18 cellular contexts compared by ENCODE assay signal in the genomic region with DNA sequence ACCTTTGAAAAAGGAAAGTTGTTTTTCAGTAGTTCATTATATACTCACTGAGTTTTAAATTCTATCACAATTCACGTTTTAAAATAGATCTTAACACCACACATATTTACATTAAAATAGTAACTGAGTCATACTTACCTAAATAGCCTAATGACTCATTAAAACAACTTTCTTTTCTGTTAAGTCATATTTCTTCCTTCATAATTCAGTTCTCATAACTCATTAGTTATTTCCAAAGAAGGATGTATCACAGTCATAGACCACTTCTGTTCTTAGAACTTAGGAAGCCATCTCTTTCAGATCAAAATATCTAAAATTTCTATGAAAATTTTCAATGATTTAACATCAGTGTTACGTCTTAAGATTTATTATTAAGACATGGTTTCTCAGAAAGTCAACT.
A peak's percentile ranks its signal among the peaks of the same experiment; 100 is the strongest.
DNase-seq lines count a peak whose midpoint lies in the region; ATAC-seq, FAIRE-seq and TF ChIP-seq lines count a peak whose summit lies in the region.
"Had no signal": no experiment of that assay in that cellular context is flagged by ENCODE, and none has a peak within 500 bp of the region (broad histone marks: within the 10 kb centered on the region; RNA-seq: fewer than 3 reads in every experiment).

No MANE protein-coding gene starts in this region.

- H3K9me3 Mint-ChIP-seq in activated CD8-positive, alpha-beta T cell treated with anti-CD3 and anti-CD28 coated beads for 36 hours, result peaks cover 6% of the 10 kb centered on the region
- no peaks in the 10 kb centered on the region for H3K9me3 Mint-ChIP-seq in activated CD8-positive, alpha-beta T cell treated with anti-CD3 and anti-CD28 coated beads, Interleukin-2, amount 10 ng/mL, durations not matched to agents 7 days and 5 days (ENCODE audit: insufficient read depth)
- H3K9me3 Mint-ChIP-seq in stimulated activated naive B cell treated with anti-CD40 and anti-IgM and Interleukin-4, amounts not matched to agents 10 μg/mL and 1 μg/mL and 100 μg/mL, for 72 hours, result peaks cover 0 to under 1% of the 10 kb centered on the region in 2 donors
- H3K9me3 Mint-ChIP-seq: neural crest cell had no signal

- H3K79me2 ChIP-seq in endothelial cell of umbilical vein (ENCODE audit: control insufficient read depth, insufficient read depth, low read length), result no peaks in the 10 kb centered on the region

- DNase-seq in activated CD8-positive, alpha-beta T cell treated with anti-CD3 and anti-CD28 coated beads for 36 hours, result no peak
- DNase-seq in activated CD8-positive, alpha-beta T cell treated with anti-CD3 and anti-CD28 coated beads, Interleukin-2, amount 10 ng/mL, durations not matched to agents 7 days and 5 days, result no peak
- DNase-seq in MV-4-11 (lab: John Stamatoyannopoulos, UW) (peak; percentile 13), endothelial cell of umbilical vein (ENCODE audit: low read depth, low spot score) (peak; percentile 2), NCI-H2196 (lab: John Stamatoyannopoulos, UW; ENCODE audit: unreplicated experiment) (no peak), aorta (no peak)
- no peak for DNase-seq in stimulated activated naive B cell treated with anti-CD40 and anti-IgM and Interleukin-4, amounts not matched to agents 10 μg/mL and 1 μg/mL and 100 μg/mL, for 72 hours
- DNase-seq: COR-L47; foreskin fibroblast; NCI-H1694 treated with DMSO at 0.1 percent for 48 hours; NCI-H510A treated with DMSO at 0.1 percent for 48 hours; sigmoid colon; stimulated activated naive CD4-positive, alpha-beta T cell had no signal

- H3K27me3 ChIP-seq in endothelial cell of umbilical vein (ENCODE audit: control insufficient read depth in 2 of 2, insufficient read depth in 2 of 2, low read length in 2 of 2) (no peaks in the 10 kb centered on the region), aorta (ENCODE audit: control insufficient read depth in 1 of 2, insufficient read depth in 2 of 2, low read length in 1 of 2) (no peaks in the 10 kb centered on the region)
- H3K27me3 ChIP-seq: sigmoid colon had no signal

- H3K9ac ChIP-seq in endothelial cell of umbilical vein (replicated peaks; ENCODE audit: extremely low read depth, insufficient read depth, low read length), result no peak overlapping the region
- H3K9ac ChIP-seq: KMS-11 had no signal

- 6 to 12% methylated on average over 2 of the region's 2 CpGs for whole genome bisulfite sequencing in aorta, 2 donors

- no peaks in the 10 kb centered on the region for H4K20me1 ChIP-seq in endothelial cell of umbilical vein (replicated peaks; ENCODE audit: control insufficient read depth, extremely low read depth, insufficient read depth, low read length)

- TF ChIP-seq CTCF in activated CD8-positive, alpha-beta T cell treated with anti-CD3 and anti-CD28 coated beads for 36 hours (IDR thresholded peaks at IDR 0.05), result no peak
- TF ChIP-seq CTCF in endothelial cell of umbilical vein (IDR thresholded peaks at IDR 0.05; ENCODE audit: extremely low read depth in 1 of 2, insufficient read depth in 1 of 2, low read depth in 1 of 2, low read length in 2 of 2), result no peak

- intact Hi-C loops in activated CD8-positive, alpha-beta T cell treated with anti-CD3 and anti-CD28 coated beads for 36 hours (cut with micrococcal nuclease), result no loop called here
- intact Hi-C loops in endothelial cell of umbilical vein (cut with micrococcal nuclease) (no loop called here), aorta (cut with DNase I) (no loop called here)

- H3K27ac ChIP-seq in endothelial cell of umbilical vein (ENCODE audit: insufficient read depth, low read depth, low read length) (no peak overlapping the region), aorta (ENCODE audit: low read depth in 1 of 2, low read length in 2 of 2) (no peak overlapping the region)
- H3K27ac ChIP-seq: KMS-11, sigmoid colon had no signal

- peak; percentile 88 for ATAC-seq in activated CD8-positive, alpha-beta T cell treated with anti-CD3 and anti-CD28 coated beads for 36 hours
- no peak for ATAC-seq in activated CD8-positive, alpha-beta T cell treated with anti-CD3 and anti-CD28 coated beads, Interleukin-2, amount 10 ng/mL, durations not matched to agents 7 days and 5 days
- ATAC-seq in stimulated activated naive B cell treated with anti-CD40 and anti-IgM and Interleukin-4, amounts not matched to agents 10 μg/mL and 1 μg/mL and 100 μg/mL, for 72 hours (replicated peaks), result peak; percentile 49 to 57
- no peak for ATAC-seq in GM19455 (IDR thresholded peaks at IDR 0.05; ENCODE audit: unreplicated experiment)
- ATAC-seq in aorta (ENCODE audit: low FRiP score), result no peak
- ATAC-seq: Panc1 had no signal

- CTCF ChIA-PET in activated CD8-positive, alpha-beta T cell treated with anti-CD3 and anti-CD28 coated beads for 36 hours (lab: Charles Lee), result no interaction called here
- CTCF ChIA-PET in activated CD8-positive, alpha-beta T cell treated with anti-CD3 and anti-CD28 coated beads, Interleukin-2, amount 10 ng/mL, durations not matched to agents 7 days and 5 days (lab: Charles Lee), result no interaction called here
- CTCF ChIA-PET in endothelial cell of umbilical vein (lab: Charles Lee), result no interaction called here

- peak overlapping the region; percentile 86 for H3K27ac Mint-ChIP-seq in activated CD8-positive, alpha-beta T cell treated with anti-CD3 and anti-CD28 coated beads for 36 hours
- no peak overlapping the region for H3K27ac Mint-ChIP-seq in activated CD8-positive, alpha-beta T cell treated with anti-CD3 and anti-CD28 coated beads, Interleukin-2, amount 10 ng/mL, durations not matched to agents 7 days and 5 days
- H3K27ac Mint-ChIP-seq in stimulated activated naive B cell treated with anti-CD40 and anti-IgM and Interleukin-4, amounts not matched to agents 10 μg/mL and 1 μg/mL and 100 μg/mL, for 72 hours, result no peak overlapping the region

- dilution Hi-C loops in endothelial cell of umbilical vein (cut with MboI; ENCODE audit: extremely low pct_ligation_motif_present, low sequenced_read_pairs), result no loop called here

- no peaks in the 10 kb centered on the region for H3K9me3 ChIP-seq in endothelial cell of umbilical vein (replicated peaks; ENCODE audit: control insufficient read depth, insufficient read depth, low read length)
- H3K9me3 ChIP-seq in aorta (ENCODE audit: control insufficient read depth, low read length), result peaks cover 1% of the 10 kb centered on the region
- H3K9me3 ChIP-seq: HAP-1, sigmoid colon had no signal

- no peak overlapping the region for H3K4me3 ChIP-seq in endothelial cell of umbilical vein (replicated peaks in 1 of 3; ENCODE audit: insufficient read depth in 1 of 3, low read depth in 1 of 3, low read length in 3 of 3)
- H3K4me3 ChIP-seq in aorta (ENCODE audit: low read length in 2 of 2), result no peak overlapping the region
- H3K4me3 ChIP-seq: HAP-1, sigmoid colon had no signal

- peaks cover under 1% of the 10 kb centered on the region for H3K27me3 Mint-ChIP-seq in activated CD8-positive, alpha-beta T cell treated with anti-CD3 and anti-CD28 coated beads for 36 hours
- no peaks in the 10 kb centered on the region for H3K27me3 Mint-ChIP-seq in activated CD8-positive, alpha-beta T cell treated with anti-CD3 and anti-CD28 coated beads, Interleukin-2, amount 10 ng/mL, durations not matched to agents 7 days and 5 days (ENCODE audit: low read depth)
- H3K27me3 Mint-ChIP-seq in stimulated activated naive B cell treated with anti-CD40 and anti-IgM and Interleukin-4, amounts not matched to agents 10 μg/mL and 1 μg/mL and 100 μg/mL, for 72 hours, result peaks cover 0 to 4% of the 10 kb centered on the region in 2 donors

- no peaks in the 10 kb centered on the region for H3K9me1 ChIP-seq in endothelial cell of umbilical vein (replicated peaks; ENCODE audit: control insufficient read depth, extremely low read depth, insufficient read depth, low read length)

- H2AFZ ChIP-seq in endothelial cell of umbilical vein (ENCODE audit: low read depth, low read length), result no peak overlapping the region

- TF ChIP-seq POLR2A in endothelial cell of umbilical vein (IDR thresholded peaks at IDR 0.05; ENCODE audit: low read depth, low read length), result no peak

- FAIRE-seq in endothelial cell of umbilical vein (lab: Jason Lieb, UNC), result peak; percentile 69

- H3K4me2 ChIP-seq in endothelial cell of umbilical vein (ENCODE audit: insufficient read depth, low read length), result peak overlapping the region; percentile 58
- H3K4me2 ChIP-seq: KMS-11 had no signal

- POLR2A ChIA-PET in activated CD8-positive, alpha-beta T cell treated with anti-CD3 and anti-CD28 coated beads for 36 hours (lab: Charles Lee), result interaction anchor here (1.0 kb wide), 1 partner anchor 12 kb away, joined by 3 read pairs; no protein-coding TSS in a partner anchor
- POLR2A ChIA-PET in activated CD8-positive, alpha-beta T cell treated with anti-CD3 and anti-CD28 coated beads, Interleukin-2, amount 10 ng/mL, durations not matched to agents 7 days and 5 days (lab: Charles Lee), result no interaction called here
- POLR2A ChIA-PET in endothelial cell of umbilical vein (lab: Charles Lee), result no interaction called here

- BruUV-seq in endothelial cell of umbilical vein (replicated peaks; lab: Mats Ljungman, UMichigan), result no TSS peak

- H3K4me1 ChIP-seq in endothelial cell of umbilical vein (ENCODE audit: control insufficient read depth, extremely low read depth, insufficient read depth, low read length) (peaks cover 6% of the 10 kb centered on the region), aorta (ENCODE audit: control insufficient read depth in 1 of 2, insufficient read depth in 2 of 2, low read length in 2 of 2) (peaks cover 0 to 3% of the 10 kb centered on the region in 2 donors)
- H3K4me1 ChIP-seq: sigmoid colon had no signal

- H3K36me3 ChIP-seq in endothelial cell of umbilical vein (ENCODE audit: control insufficient read depth in 2 of 2, extremely low read depth in 1 of 2, insufficient read depth in 2 of 2, low read length in 2 of 2) (no peaks in the 10 kb centered on the region), aorta (ENCODE audit: control insufficient read depth in 1 of 2, insufficient read depth in 2 of 2, low read length in 1 of 2) (no peaks in the 10 kb centered on the region)
- H3K36me3 ChIP-seq: HAP-1 had no signal

- peaks cover 9% of the 10 kb centered on the region for H3K36me3 Mint-ChIP-seq in activated CD8-positive, alpha-beta T cell treated with anti-CD3 and anti-CD28 coated beads for 36 hours (ENCODE audit: low read depth)
- H3K36me3 Mint-ChIP-seq in activated CD8-positive, alpha-beta T cell treated with anti-CD3 and anti-CD28 coated beads, Interleukin-2, amount 10 ng/mL, durations not matched to agents 7 days and 5 days (ENCODE audit: low read depth), result peaks cover 4% of the 10 kb centered on the region
- H3K36me3 Mint-ChIP-seq in stimulated activated naive B cell treated with anti-CD40 and anti-IgM and Interleukin-4, amounts not matched to agents 10 μg/mL and 1 μg/mL and 100 μg/mL, for 72 hours, result peaks cover 0 to 3% of the 10 kb centered on the region in 2 donors

- H3K4me1 Mint-ChIP-seq in activated CD8-positive, alpha-beta T cell treated with anti-CD3 and anti-CD28 coated beads for 36 hours (ENCODE audit: low read depth), result peaks cover 29% of the 10 kb centered on the region
- peaks cover 6% of the 10 kb centered on the region for H3K4me1 Mint-ChIP-seq in activated CD8-positive, alpha-beta T cell treated with anti-CD3 and anti-CD28 coated beads, Interleukin-2, amount 10 ng/mL, durations not matched to agents 7 days and 5 days (ENCODE audit: low read depth)
- H3K4me1 Mint-ChIP-seq in stimulated activated naive B cell treated with anti-CD40 and anti-IgM and Interleukin-4, amounts not matched to agents 10 μg/mL and 1 μg/mL and 100 μg/mL, for 72 hours, result peaks cover 0 to 7% of the 10 kb centered on the region in 2 donors
- H3K4me1 Mint-ChIP-seq: neural crest cell had no signal

- H3K4me3 Mint-ChIP-seq in activated CD8-positive, alpha-beta T cell treated with anti-CD3 and anti-CD28 coated beads for 36 hours, result no peak overlapping the region
- H3K4me3 Mint-ChIP-seq in activated CD8-positive, alpha-beta T cell treated with anti-CD3 and anti-CD28 coated beads, Interleukin-2, amount 10 ng/mL, durations not matched to agents 7 days and 5 days, result no peak overlapping the region
- no peak overlapping the region for H3K4me3 Mint-ChIP-seq in stimulated activated naive B cell treated with anti-CD40 and anti-IgM and Interleukin-4, amounts not matched to agents 10 μg/mL and 1 μg/mL and 100 μg/mL, for 72 hours
- H3K4me3 Mint-ChIP-seq: neural crest cell had no signal

Comparison
In these comparisons a context has a peak if more than half of its experiments do, and no peak if none do; other contexts are left out.
1. ATAC-seq: peak in activated CD8-positive, alpha-beta T cell treated with anti-CD3 and anti-CD28 coated beads for 36 hours (single experiment) and stimulated activated naive B cell treated with anti-CD40 and anti-IgM and Interleukin-4, amounts not matched to agents 10 μg/mL and 1 μg/mL and 100 μg/mL, for 72 hours (2 of 2); none in activated CD8-positive, alpha-beta T cell treated with anti-CD3 and anti-CD28 coated beads, Interleukin-2, amount 10 ng/mL, durations not matched to agents 7 days and 5 days (single experiment), GM19455 (single experiment) and aorta (single experiment).
2. DNase-seq: peak in MV-4-11 (single experiment) and endothelial cell of umbilical vein (single experiment); none in activated CD8-positive, alpha-beta T cell treated with anti-CD3 and anti-CD28 coated beads for 36 hours (single experiment), activated CD8-positive, alpha-beta T cell treated with anti-CD3 and anti-CD28 coated beads, Interleukin-2, amount 10 ng/mL, durations not matched to agents 7 days and 5 days (single experiment), stimulated activated naive B cell treated with anti-CD40 and anti-IgM and Interleukin-4, amounts not matched to agents 10 μg/mL and 1 μg/mL and 100 μg/mL, for 72 hours (single experiment), NCI-H2196 (single experiment) and aorta (0 of 2).